9 cellular contexts compared by ENCODE assay signal in genomic region chr2:111930875-111931274, GRCh38. TPM values are rescaled to one million over a fixed set of nuclear protein-coding genes. Genes with fewer than 3 reads are reported as not detected.
DNase-seq lines count a peak whose midpoint lies in the region; ATAC-seq and TF ChIP-seq lines count a peak whose summit lies in the region.
"Had no signal": no experiment of that assay in that cellular context is flagged by ENCODE, and none has a peak within 500 bp of the region (broad histone marks: within the 10 kb centered on the region; RNA-seq: fewer than 3 reads in every experiment).

No MANE protein-coding gene starts in this region.

- peak; percentile 60 to 65 for ATAC-seq in natural killer cell treated with Interleukin-12 subunit alpha and Interleukin-12 subunit beta and Interleukin-15 and Interleukin-18, amount 100 ng/mL, for 72 hours
- ATAC-seq in natural killer cell (no peak), GM21576 (IDR thresholded peaks at IDR 0.05; ENCODE audit: unreplicated experiment) (no peak), GM21528 (IDR thresholded peaks at IDR 0.05; ENCODE audit: low FRiP score, unreplicated experiment) (no peak)

- H3K79me2 ChIP-seq in fibroblast of lung (ENCODE audit: control insufficient read depth, insufficient read depth, low read length), result no peaks in the 10 kb centered on the region

- peak overlapping the region in 1 of 2 donors; percentile 24 for H3K27ac Mint-ChIP-seq in natural killer cell treated with Interleukin-12 subunit alpha and Interleukin-12 subunit beta and Interleukin-15 and Interleukin-18, amount 100 ng/mL, for 72 hours
- H3K27ac Mint-ChIP-seq in natural killer cell, result no peak overlapping the region
- H3K27ac Mint-ChIP-seq in activated CD4-positive, alpha-beta memory T cell treated with anti-CD3 and anti-CD28 coated beads for 36 hours, result peak overlapping the region; percentile 66

- H3K9ac ChIP-seq in fibroblast of lung (ENCODE audit: insufficient read depth, low read length), result no peak overlapping the region

- no peaks in the 10 kb centered on the region for H3K36me3 Mint-ChIP-seq in natural killer cell treated with Interleukin-12 subunit alpha and Interleukin-12 subunit beta and Interleukin-15 and Interleukin-18, amount 100 ng/mL, for 72 hours
- H3K36me3 Mint-ChIP-seq in natural killer cell, result no peaks in the 10 kb centered on the region
- H3K36me3 Mint-ChIP-seq in activated CD4-positive, alpha-beta memory T cell treated with anti-CD3 and anti-CD28 coated beads for 36 hours, result no peaks in the 10 kb centered on the region

- peaks cover 4 to 9% of the 10 kb centered on the region in 2 donors for H3K4me1 Mint-ChIP-seq in natural killer cell treated with Interleukin-12 subunit alpha and Interleukin-12 subunit beta and Interleukin-15 and Interleukin-18, amount 100 ng/mL, for 72 hours (ENCODE audit: low read depth in 2 of 2)
- H3K4me1 Mint-ChIP-seq in natural killer cell, result no peaks in the 10 kb centered on the region
- peaks cover 15% of the 10 kb centered on the region for H3K4me1 Mint-ChIP-seq in activated CD4-positive, alpha-beta memory T cell treated with anti-CD3 and anti-CD28 coated beads for 36 hours (ENCODE audit: low read depth)

- no peak overlapping the region for H3K4me2 ChIP-seq in fibroblast of lung (ENCODE audit: extremely low read depth, insufficient read depth, low read length)

- POLR2A ChIA-PET in activated CD4-positive, alpha-beta memory T cell treated with anti-CD3 and anti-CD28 coated beads for 36 hours (lab: Charles Lee), result no interaction called here

- H3K4me3 Mint-ChIP-seq in natural killer cell treated with Interleukin-12 subunit alpha and Interleukin-12 subunit beta and Interleukin-15 and Interleukin-18, amount 100 ng/mL, for 72 hours, result peak overlapping the region; percentile 11
- H3K4me3 Mint-ChIP-seq in natural killer cell, result no peak overlapping the region
- H3K4me3 Mint-ChIP-seq in activated CD4-positive, alpha-beta memory T cell treated with anti-CD3 and anti-CD28 coated beads for 36 hours, result no peak overlapping the region

- H3K4me1 ChIP-seq in fibroblast of lung (ENCODE audit: control insufficient read depth, extremely low read depth, insufficient read depth, low read length), result peaks cover 2% of the 10 kb centered on the region
- H3K4me1 ChIP-seq in testis, result peaks cover 24% of the 10 kb centered on the region

- no peak overlapping the region for H2AFZ ChIP-seq in fibroblast of lung (ENCODE audit: low read length)

- no peak overlapping the region for H3K27ac ChIP-seq in fibroblast of lung (ENCODE audit: insufficient read depth, low read length)
- H3K27ac ChIP-seq in testis, result peak overlapping the region in 1 of 2 donors; percentile 64
- H3K27ac ChIP-seq: VCaP had no signal

- no peaks in the 10 kb centered on the region for H3K9me3 ChIP-seq in fibroblast of lung (ENCODE audit: control insufficient read depth, insufficient read depth, low read depth, low read length)
- H3K9me3 ChIP-seq in testis, result no peaks in the 10 kb centered on the region

- no peak for DNase-seq in natural killer cell treated with Interleukin-12 subunit alpha and Interleukin-12 subunit beta and Interleukin-15 and Interleukin-18, amount 100 ng/mL, for 72 hours (ENCODE audit: low spot score)
- no peak for DNase-seq in natural killer cell
- peak; percentile 46 for DNase-seq in activated CD4-positive, alpha-beta memory T cell treated with anti-CD3 and anti-CD28 coated beads for 36 hours
- peak; percentile 56 to 71 for DNase-seq in fibroblast of lung (ENCODE audit: low read depth in 2 of 2)
- DNase-seq in testis, result peak; percentile 57
- DNase-seq in central memory CD4-positive, alpha-beta T cell, result no peak

- H3K36me3 ChIP-seq in fibroblast of lung (ENCODE audit: control insufficient read depth, insufficient read depth, low read length) (no peaks in the 10 kb centered on the region), testis (ENCODE audit: low read depth, missing control alignments) (no peaks in the 10 kb centered on the region)

- WGBS in testis, 2 donors, result 44 to 54% methylated on average over 2 of the region's 2 CpGs

- H3K9me3 Mint-ChIP-seq in natural killer cell treated with Interleukin-12 subunit alpha and Interleukin-12 subunit beta and Interleukin-15 and Interleukin-18, amount 100 ng/mL, for 72 hours, result no peaks in the 10 kb centered on the region
- no peaks in the 10 kb centered on the region for H3K9me3 Mint-ChIP-seq in natural killer cell
- H3K9me3 Mint-ChIP-seq in activated CD4-positive, alpha-beta memory T cell treated with anti-CD3 and anti-CD28 coated beads for 36 hours, result no peaks in the 10 kb centered on the region

- peaks cover 3% of the 10 kb centered on the region for H3K27me3 ChIP-seq in fibroblast of lung (ENCODE audit: control insufficient read depth, insufficient read depth, low read length)
- no peaks in the 10 kb centered on the region for H3K27me3 ChIP-seq in testis

- CTCF ChIA-PET in activated CD4-positive, alpha-beta memory T cell treated with anti-CD3 and anti-CD28 coated beads for 36 hours (lab: Charles Lee), result no interaction called here

- H3K4me3 ChIP-seq in fibroblast of lung (replicated peaks in 1 of 4; ENCODE audit: control extremely low read depth in 1 of 4, insufficient read depth in 1 of 4, low read depth in 3 of 4, low read length in 4 of 4) (no peak overlapping the region), testis (no peak overlapping the region)

- no peaks in the 10 kb centered on the region for H4K20me1 ChIP-seq in fibroblast of lung (ENCODE audit: control insufficient read depth, extremely low read depth, insufficient read depth, low read length)

- TF ChIP-seq CTCF in natural killer cell (IDR thresholded peaks at IDR 0.05) (no peak), fibroblast of lung (conservative IDR thresholded peaks at IDR 0.05 in 1 of 2, IDR thresholded peaks at IDR 0.05 in 1 of 2; ENCODE audit: low read depth in 1 of 2, low read length in 2 of 2) (no peak), testis (IDR thresholded peaks at IDR 0.05) (no peak)

- no peak for TF ChIP-seq POLR2A in testis (IDR thresholded peaks at IDR 0.05)

- intact Hi-C loops in natural killer cell (cut with micrococcal nuclease), result no loop called here
- intact Hi-C loops in activated CD4-positive, alpha-beta memory T cell treated with anti-CD3 and anti-CD28 coated beads for 36 hours (cut with micrococcal nuclease), result loop anchor here (1.0 to 5.0 kb wide), 2 partner anchors 22 to 51 kb away; no protein-coding TSS in a partner anchor
- intact Hi-C loops in testis (cut with DNase I; ENCODE audit: low total_unique reads), result no loop called here

- peaks cover 0 to 5% of the 10 kb centered on the region in 2 donors for H3K27me3 Mint-ChIP-seq in natural killer cell treated with Interleukin-12 subunit alpha and Interleukin-12 subunit beta and Interleukin-15 and Interleukin-18, amount 100 ng/mL, for 72 hours
- peaks cover 0 to 8% of the 10 kb centered on the region in 2 donors for H3K27me3 Mint-ChIP-seq in natural killer cell (ENCODE audit: low read depth in 2 of 2)
- peaks cover 10% of the 10 kb centered on the region for H3K27me3 Mint-ChIP-seq in activated CD4-positive, alpha-beta memory T cell treated with anti-CD3 and anti-CD28 coated beads for 36 hours

RNA-seq across cellular contexts. Expression of gene MERTK, which starts 32.5 kb away (rescaled TPM):
- total RNA-seq in natural killer cell treated with Interleukin-12 subunit alpha and Interleukin-12 subunit beta and Interleukin-15 and Interleukin-18, amount 100 ng/mL, for 72 hours, result under 1 TPM; 0.40 to 0.67 TPM
- total RNA-seq in natural killer cell (1 to 10 TPM in 1 of 3 donors, under 1 TPM in 2; 0.38 to 1.2 (median 0.45) TPM), fibroblast of lung (1.8 and 6.6 TPM in 2 replicates), testis (10 to 100 TPM; 73.8 to 74.2 TPM)
- total RNA-seq in activated CD4-positive, alpha-beta memory T cell treated with anti-CD3 and anti-CD28 coated beads for 36 hours, result 1 to 10 TPM; 1.0 to 1.2 TPM
- polyA plus RNA-seq in fibroblast of lung (0.34 and 0.71 TPM in 2 replicates), testis (ENCODE audit: insufficient read depth, low read depth, low replicate concordance) (28.9 TPM)
- 0.21 and 0.62 TPM in 2 replicates for polyA plus RNA-seq in fibroblast of lung (2012)
- 0.59 and 0.82 TPM in 2 replicates for polyA minus RNA-seq in fibroblast of lung (ENCODE audit: low replicate concordance)

RNA-seq across cellular contexts. Expression of gene ANAPC1, which starts 46.9 kb away (rescaled TPM):
- total RNA-seq in natural killer cell treated with Interleukin-12 subunit alpha and Interleukin-12 subunit beta and Interleukin-15 and Interleukin-18, amount 100 ng/mL, for 72 hours, result 100 to 1,000 TPM in 1 of 2 donors, 10 to 100 TPM in 1; 73.3 to 146 TPM
- total RNA-seq in natural killer cell (10 to 100 TPM; 38.7 to 50.8 (median 50.4) TPM), fibroblast of lung (42.1 and 46.1 TPM in 2 replicates), testis (10 to 100 TPM; 68.5 to 77.2 TPM)
- total RNA-seq in activated CD4-positive, alpha-beta memory T cell treated with anti-CD3 and anti-CD28 coated beads for 36 hours, result 10 to 100 TPM; 88.8 to 90.2 TPM
- polyA plus RNA-seq in fibroblast of lung (19.6 and 26.9 TPM in 2 replicates), testis (ENCODE audit: insufficient read depth, low read depth, low replicate concordance) (32.6 TPM)
- polyA plus RNA-seq in fibroblast of lung (2012), result 11.2 and 14.9 TPM in 2 replicates
- polyA minus RNA-seq in fibroblast of lung (ENCODE audit: low replicate concordance), result 15.5 and 58.7 TPM in 2 replicates

Comparison
In these comparisons a context has a peak if more than half of its experiments do, and no peak if none do; other contexts are left out.
1. ATAC-seq: peak in natural killer cell treated with Interleukin-12 subunit alpha and Interleukin-12 subunit beta and Interleukin-15 and Interleukin-18, amount 100 ng/mL, for 72 hours (2 of 2); none in natural killer cell (0 of 3), GM21576 (single experiment) and GM21528 (single experiment).
2. DNase-seq: peak in activated CD4-positive, alpha-beta memory T cell treated with anti-CD3 and anti-CD28 coated beads for 36 hours (single experiment), fibroblast of lung (2 of 2) and testis (single experiment); none in natural killer cell treated with Interleukin-12 subunit alpha and Interleukin-12 subunit beta and Interleukin-15 and Interleukin-18, amount 100 ng/mL, for 72 hours (single experiment), natural killer cell (single experiment) and central memory CD4-positive, alpha-beta T cell (single experiment).